9 cellular contexts compared by ENCODE assay signal in the genomic region with DNA sequence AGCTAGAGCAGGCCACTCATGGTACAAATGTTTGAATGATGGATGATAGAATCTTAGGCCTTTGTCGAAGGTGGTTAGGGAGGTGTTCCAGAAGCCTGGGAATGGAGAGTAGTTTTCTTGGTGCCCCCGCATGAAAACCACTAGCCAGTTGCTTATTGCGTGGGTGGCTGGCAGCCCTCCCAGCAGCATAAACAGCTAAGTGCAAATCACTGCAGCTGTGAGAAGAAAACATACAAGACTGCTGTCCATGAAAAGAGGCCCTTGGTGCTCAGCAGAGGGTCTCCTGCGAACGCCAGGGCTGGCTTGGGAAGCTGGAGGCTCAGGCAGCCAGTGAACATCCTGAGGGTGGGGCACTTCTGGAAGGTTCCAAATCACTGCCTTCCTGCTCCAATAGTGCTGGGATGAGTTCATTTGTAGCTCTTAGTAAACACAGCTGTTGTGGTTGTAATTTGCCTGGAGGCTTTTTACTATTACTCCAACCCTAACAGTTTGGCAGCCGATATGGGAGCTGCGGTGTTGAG.
A peak's percentile ranks its signal among the peaks of the same experiment; 100 is the strongest.
DNase-seq lines count a peak whose midpoint lies in the region; ATAC-seq and TF ChIP-seq lines count a peak whose summit lies in the region.
"Had no signal": no experiment of that assay in that cellular context is flagged by ENCODE, and none has a peak within 500 bp of the region (broad histone marks: within the 10 kb centered on the region; RNA-seq: fewer than 3 reads in every experiment).

No MANE protein-coding gene starts in this region.

- H3K4me1 ChIP-seq in right atrium auricular region = peaks cover 3 to 60% of the 10 kb centered on the region in 2 donors
- peaks cover 3 to 28% (median 22%) of the 10 kb centered on the region in 5 donors for H3K4me1 ChIP-seq in subcutaneous abdominal adipose tissue (ENCODE audit: control insufficient read depth in 5 of 5, insufficient read depth in 5 of 5, low read length in 5 of 5)

- H3K4me3 ChIP-seq in HFF-Myc (replicated peaks; ENCODE audit: low read depth, low read length) (no peak overlapping the region), right atrium auricular region (no peak overlapping the region), subcutaneous abdominal adipose tissue (ENCODE audit: low read depth in 1 of 5, low read length in 5 of 5) (no peak overlapping the region)

- H3K36me3 ChIP-seq in right atrium auricular region = no peaks in the 10 kb centered on the region
- H3K36me3 ChIP-seq in subcutaneous abdominal adipose tissue (ENCODE audit: control insufficient read depth in 5 of 5, insufficient read depth in 5 of 5, low read length in 5 of 5) = peaks cover 0 to 17% (median 0%) of the 10 kb centered on the region in 5 donors

- DNase-seq in HFF-Myc (ENCODE audit: extremely low read depth, low read depth) = peak; percentile 85
- DNase-seq in anterior cingulate cortex (lab: John Stamatoyannopoulos, UW) = peak in 41 of 58 donors; percentile 5 to 66 (median 23)
- DNase-seq in right atrium auricular region (ENCODE audit: low spot score) = no peak
- no peak for DNase-seq in stimulated activated CD4-positive, alpha-beta T cell treated with anti-CD3 and anti-CD28 coated beads, Interleukin-2, amount 100 ng/mL, for 24 hours
- no peak for DNase-seq in SIG-M5 treated with dmso at 0.1 percent for 504 hours (lab: John Stamatoyannopoulos, UW; ENCODE audit: unreplicated experiment)
- no peak for DNase-seq in activated CD4-positive, alpha-beta T cell treated with anti-CD3 and anti-CD28 coated beads, Interleukin-2, amount 50 U/mL, for 48 hours
- DNase-seq: activated naive CD4-positive, alpha-beta T cell had no signal

- no peaks in the 10 kb centered on the region for H3K9me3 ChIP-seq in right atrium auricular region
- no peaks in the 10 kb centered on the region for H3K9me3 ChIP-seq in subcutaneous abdominal adipose tissue (ENCODE audit: control insufficient read depth in 5 of 5, low read length in 5 of 5)

- TF ChIP-seq CTCF in HFF-Myc (IDR thresholded peaks at IDR 0.05; ENCODE audit: low read depth, low read length, missing control alignments) (no peak), right atrium auricular region (IDR thresholded peaks at IDR 0.05) (no peak)

- no peak for ATAC-seq in HG02981 (IDR thresholded peaks at IDR 0.05; ENCODE audit: unreplicated experiment)

- no peak overlapping the region for H3K9ac ChIP-seq in subcutaneous abdominal adipose tissue (ENCODE audit: low read length in 5 of 5)

- H3K27me3 ChIP-seq in right atrium auricular region (no peaks in the 10 kb centered on the region), subcutaneous abdominal adipose tissue (ENCODE audit: control insufficient read depth in 5 of 5, insufficient read depth in 4 of 5, low read length in 5 of 5) (no peaks in the 10 kb centered on the region)

- H3K27ac ChIP-seq in right atrium auricular region (peak overlapping the region; percentile 31 to 48), subcutaneous abdominal adipose tissue (ENCODE audit: low read depth, low read length) (peak overlapping the region; percentile 31)

Comparison
In these comparisons a context has a peak if more than half of its experiments do, and no peak if none do; other contexts are left out.
1. DNase-seq: peak in HFF-Myc (single experiment) and anterior cingulate cortex (41 of 58); none in right atrium auricular region (single experiment), stimulated activated CD4-positive, alpha-beta T cell treated with anti-CD3 and anti-CD28 coated beads, Interleukin-2, amount 100 ng/mL, for 24 hours (0 of 2), SIG-M5 treated with dmso at 0.1 percent for 504 hours (single experiment) and activated CD4-positive, alpha-beta T cell treated with anti-CD3 and anti-CD28 coated beads, Interleukin-2, amount 50 U/mL, for 48 hours (0 of 2).